ENCODE assay signal across 17 cellular contexts in genomic region chr16:11260596-11260966, GRCh38. TPM values are rescaled to one million over a fixed set of nuclear protein-coding genes. Genes with fewer than 3 reads are reported as not detected.
A peak's percentile ranks its signal among the peaks of the same experiment; 100 is the strongest.
DNase-seq lines count a peak whose midpoint lies in the region; ATAC-seq and TF ChIP-seq lines count a peak whose summit lies in the region.
"Had no signal": no experiment of that assay in that cellular context is flagged by ENCODE, and none has a peak within 500 bp of the region (broad histone marks: within the 10 kb centered on the region; RNA-seq: fewer than 3 reads in every experiment).

No MANE protein-coding gene starts in this region.

- TF ChIP-seq CTCF in natural killer cell (IDR thresholded peaks at IDR 0.05): no peak
- TF ChIP-seq CTCF in tibial artery (IDR thresholded peaks at IDR 0.05): no peak

- H3K4me1 ChIP-seq in SJCRH30: peaks cover 20% of the 10 kb centered on the region; the same call in 1 of the 2 replicates
- peaks cover 0 to 27% (median 23%) of the 10 kb centered on the region in 4 donors for H3K4me1 ChIP-seq in tibial artery

- H3K36me3 ChIP-seq in SJCRH30 (no peaks in the 10 kb centered on the region), tibial artery (no peaks in the 10 kb centered on the region)

- no peaks in the 10 kb centered on the region for H3K36me3 Mint-ChIP-seq in natural killer cell treated with Interleukin-12 subunit alpha and Interleukin-12 subunit beta and Interleukin-15 and Interleukin-18, amount 100 ng/mL, for 72 hours
- H3K36me3 Mint-ChIP-seq in natural killer cell: no peaks in the 10 kb centered on the region

- ATAC-seq in natural killer cell treated with Interleukin-12 subunit alpha and Interleukin-12 subunit beta and Interleukin-15 and Interleukin-18, amount 100 ng/mL, for 72 hours: no peak
- ATAC-seq in natural killer cell: no peak
- ATAC-seq: HCT116 had no signal

- H3K27me3 Mint-ChIP-seq in natural killer cell treated with Interleukin-12 subunit alpha and Interleukin-12 subunit beta and Interleukin-15 and Interleukin-18, amount 100 ng/mL, for 72 hours: peaks cover 0 to 18% of the 10 kb centered on the region in 2 donors
- peaks cover 0 to 3% of the 10 kb centered on the region in 2 donors for H3K27me3 Mint-ChIP-seq in natural killer cell (ENCODE audit: low read depth in 2 of 2)

- H3K27me3 ChIP-seq in SJCRH30 (no peaks in the 10 kb centered on the region), tibial artery (no peaks in the 10 kb centered on the region)

- intact Hi-C loops in natural killer cell (cut with micrococcal nuclease) (no loop called here), tibial artery (cut with DNase I; ENCODE audit: low total_unique reads) (no loop called here)

- peaks cover 49 to 60% of the 10 kb centered on the region in 2 donors for H3K4me1 Mint-ChIP-seq in natural killer cell treated with Interleukin-12 subunit alpha and Interleukin-12 subunit beta and Interleukin-15 and Interleukin-18, amount 100 ng/mL, for 72 hours (ENCODE audit: low read depth in 2 of 2)
- peaks cover 22 to 30% of the 10 kb centered on the region in 2 donors for H3K4me1 Mint-ChIP-seq in natural killer cell

- peak overlapping the region; percentile 75 to 79 for H3K27ac Mint-ChIP-seq in natural killer cell treated with Interleukin-12 subunit alpha and Interleukin-12 subunit beta and Interleukin-15 and Interleukin-18, amount 100 ng/mL, for 72 hours
- no peak overlapping the region for H3K27ac Mint-ChIP-seq in natural killer cell

- no peaks in the 10 kb centered on the region for H3K9me3 Mint-ChIP-seq in natural killer cell treated with Interleukin-12 subunit alpha and Interleukin-12 subunit beta and Interleukin-15 and Interleukin-18, amount 100 ng/mL, for 72 hours
- H3K9me3 Mint-ChIP-seq in natural killer cell: no peaks in the 10 kb centered on the region
- H3K9me3 Mint-ChIP-seq: CD8-positive, alpha-beta memory T cell had no signal

- H3K9me3 ChIP-seq in SJCRH30 (replicated peaks) (no peaks in the 10 kb centered on the region), tibial artery (no peaks in the 10 kb centered on the region)

- no peak overlapping the region for H3K4me3 Mint-ChIP-seq in natural killer cell treated with Interleukin-12 subunit alpha and Interleukin-12 subunit beta and Interleukin-15 and Interleukin-18, amount 100 ng/mL, for 72 hours
- no peak overlapping the region for H3K4me3 Mint-ChIP-seq in natural killer cell

- H3K27ac ChIP-seq in SJCRH30: no peak overlapping the region
- no peak overlapping the region for H3K27ac ChIP-seq in tibial artery
- H3K27ac ChIP-seq: RWPE1 had no signal

- H3K4me3 ChIP-seq in SJCRH30 (no peak overlapping the region), tibial artery (no peak overlapping the region)

- no peak for DNase-seq in natural killer cell treated with Interleukin-12 subunit alpha and Interleukin-12 subunit beta and Interleukin-15 and Interleukin-18, amount 100 ng/mL, for 72 hours (ENCODE audit: low spot score)
- DNase-seq in natural killer cell: no peak
- peak; percentile 50 to 54 for DNase-seq in SJCRH30
- peak; percentile 41 for DNase-seq in left kidney (ENCODE audit: low read depth, low spot score)
- no peak for DNase-seq in tibial artery
- DNase-seq in cerebellum (ENCODE audit: low spot score): no peak
- DNase-seq in GDM1 (lab: John Stamatoyannopoulos, UW): no peak
- DNase-seq: AML-193; CD8-positive, alpha-beta memory T cell; MV-4-11; NCI-H1436 treated with DMSO at 0.1 percent for 48 hours; NCI-H2081; NCI-H226; NCI-H69 had no signal

RNA-seq across cellular contexts. Expression of gene SOCS1, which starts 4.6 kb away (rescaled TPM):
- total RNA-seq in natural killer cell treated with Interleukin-12 subunit alpha and Interleukin-12 subunit beta and Interleukin-15 and Interleukin-18, amount 100 ng/mL, for 72 hours: 100 to 1,000 TPM; 199 to 299 TPM
- total RNA-seq in natural killer cell: 10 to 100 TPM; 21.7 to 74.7 (median 27.2) TPM
- 1.4 and 1.8 TPM in 2 replicates for total RNA-seq in SJCRH30 (2014; rRNA removed; shearing (Covaris generic))
- total RNA-seq in cerebellum: 3.2 TPM

RNA-seq across cellular contexts. Expression of gene TNP2, which starts 8.5 kb away (rescaled TPM):
- not detected for total RNA-seq in natural killer cell treated with Interleukin-12 subunit alpha and Interleukin-12 subunit beta and Interleukin-15 and Interleukin-18, amount 100 ng/mL, for 72 hours
- total RNA-seq in natural killer cell (not detected), cerebellum (not detected)
- total RNA-seq in SJCRH30 (2014; rRNA removed; shearing (Covaris generic)): not detected in 2 replicates
- total RNA-seq: CD8-positive, alpha-beta memory T cell; SK-MEL-5 had no signal

RNA-seq across cellular contexts. Expression of gene PRM3, which starts 12.8 kb away (rescaled TPM):
- total RNA-seq in natural killer cell treated with Interleukin-12 subunit alpha and Interleukin-12 subunit beta and Interleukin-15 and Interleukin-18, amount 100 ng/mL, for 72 hours: not detected
- not detected for total RNA-seq in natural killer cell
- not detected in 2 replicates for total RNA-seq in SJCRH30 (2014; rRNA removed; shearing (Covaris generic))
- not detected for total RNA-seq in cerebellum
- total RNA-seq: CD8-positive, alpha-beta memory T cell; SK-MEL-5 had no signal

RNA-seq across cellular contexts. Expression of gene PRM2, which starts 15.7 kb away (rescaled TPM):
- not detected for total RNA-seq in natural killer cell treated with Interleukin-12 subunit alpha and Interleukin-12 subunit beta and Interleukin-15 and Interleukin-18, amount 100 ng/mL, for 72 hours
- total RNA-seq in natural killer cell (not detected), cerebellum (not detected)
- total RNA-seq in SJCRH30 (2014; rRNA removed; shearing (Covaris generic)): not detected in 2 replicates
- total RNA-seq: CD8-positive, alpha-beta memory T cell; SK-MEL-5 had no signal

RNA-seq across cellular contexts. Expression of gene PRM1, which starts 20.5 kb away (rescaled TPM):
- total RNA-seq in natural killer cell treated with Interleukin-12 subunit alpha and Interleukin-12 subunit beta and Interleukin-15 and Interleukin-18, amount 100 ng/mL, for 72 hours: not detected
- not detected for total RNA-seq in natural killer cell
- not detected in 2 replicates for total RNA-seq in SJCRH30 (2014; rRNA removed; shearing (Covaris generic))
- total RNA-seq in cerebellum: not detected
- total RNA-seq: CD8-positive, alpha-beta memory T cell; SK-MEL-5 had no signal

Comparison
In these comparisons a context has a peak if more than half of its experiments do, and no peak if none do; other contexts are left out.
1. H3K27ac Mint-ChIP-seq: peak in natural killer cell treated with Interleukin-12 subunit alpha and Interleukin-12 subunit beta and Interleukin-15 and Interleukin-18, amount 100 ng/mL, for 72 hours (2 of 2); none in natural killer cell (0 of 2).
2. DNase-seq: peak in SJCRH30 (2 of 2) and left kidney (single experiment); none in natural killer cell treated with Interleukin-12 subunit alpha and Interleukin-12 subunit beta and Interleukin-15 and Interleukin-18, amount 100 ng/mL, for 72 hours (single experiment), natural killer cell (single experiment), tibial artery (0 of 2), cerebellum (single experiment) and GDM1 (single experiment).